Comparison of ENCODE assay signal across 9 cellular contexts in the genomic region with DNA sequence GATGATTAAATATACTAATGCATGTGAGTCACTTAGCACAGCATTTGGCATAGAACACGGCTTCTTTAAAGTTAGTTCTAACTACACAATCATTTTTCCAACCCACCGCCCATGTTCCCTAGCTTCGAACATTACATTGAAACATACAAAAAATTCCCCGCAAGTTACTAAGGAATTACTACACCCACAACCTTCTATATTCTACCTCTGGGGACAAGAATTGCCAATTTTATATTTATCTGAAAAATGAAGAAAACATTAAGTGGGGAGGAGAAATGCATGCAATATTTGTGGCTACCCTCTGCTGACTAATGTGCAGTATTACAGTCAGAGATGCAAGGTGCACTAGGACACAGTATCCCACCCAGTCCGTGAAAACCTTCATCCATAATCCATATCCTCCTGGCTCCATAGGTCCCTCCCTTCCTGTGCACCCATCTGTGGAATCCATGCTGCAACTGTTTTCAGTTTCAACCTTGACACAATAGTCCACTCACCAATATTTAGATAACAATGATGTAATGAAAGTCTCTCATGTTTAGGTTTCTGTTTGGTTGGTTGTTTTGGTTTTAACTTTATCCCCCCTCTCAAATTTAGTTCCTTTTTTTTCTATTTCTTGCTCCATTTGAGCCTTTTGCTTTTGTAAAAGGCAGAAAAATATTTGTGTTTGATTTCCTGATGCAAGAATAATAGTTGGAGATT. TPM values are rescaled to one million over a fixed set of nuclear protein-coding genes. Genes with fewer than 3 reads are reported as not detected.
A peak's percentile ranks its signal among the peaks of the same experiment; 100 is the strongest.
DNase-seq lines count a peak whose midpoint lies in the region; ATAC-seq and TF ChIP-seq lines count a peak whose summit lies in the region.
"Had no signal": no experiment of that assay in that cellular context is flagged by ENCODE, and none has a peak within 500 bp of the region (broad histone marks: within the 10 kb centered on the region; RNA-seq: fewer than 3 reads in every experiment).

No MANE protein-coding gene starts in this region.

- no peaks in the 10 kb centered on the region for H3K9me3 ChIP-seq in tibial artery

- intact Hi-C loops in tibial artery (cut with DNase I; ENCODE audit: low total_unique reads): loop anchor here (5.0 kb wide), 2 partner anchors 99 to 309 kb away; partner anchors contain the start of gene CCDC190
- intact Hi-C loops in sciatic nerve (cut with DNase I): no loop called here

- TF ChIP-seq CTCF in epithelial cell of proximal tubule (conservative IDR thresholded peaks at IDR 0.05; ENCODE audit: low read depth, low read length): peak; percentile 60
- peak; percentile 45 to 46 for TF ChIP-seq CTCF in tibial artery (IDR thresholded peaks at IDR 0.05)

- DNase-seq in NCI-H510A treated with DMSO at 0.1 percent for 48 hours (lab: John Stamatoyannopoulos, UW): peak; percentile 13
- no peak for DNase-seq in NCI-H510A (lab: John Stamatoyannopoulos, UW)
- DNase-seq in NCI-H774 (lab: John Stamatoyannopoulos, UW): peak; percentile 21
- DNase-seq in epithelial cell of proximal tubule (ENCODE audit: low read depth): no peak
- no peak for DNase-seq in tibial artery
- no peak for DNase-seq in sciatic nerve (ENCODE audit: low spot score)
- no peak for DNase-seq in iPS-NIHi7 (ENCODE audit: extremely low spot score)
- DNase-seq: CD8-positive, alpha-beta memory T cell had no signal

- H3K4me1 ChIP-seq in tibial artery: peaks cover 0 to 92% (median 40%) of the 10 kb centered on the region in 4 donors

- peak overlapping the region; percentile 60 to 85 for H3K27ac ChIP-seq in tibial artery

- H3K27me3 ChIP-seq in tibial artery: no peaks in the 10 kb centered on the region

- no peaks in the 10 kb centered on the region for H3K36me3 ChIP-seq in tibial artery

- ATAC-seq in sciatic nerve (no peak), GM21447 (IDR thresholded peaks at IDR 0.05; ENCODE audit: unreplicated experiment) (no peak)

- H3K4me3 ChIP-seq in epithelial cell of proximal tubule (ENCODE audit: low read depth, low read length): no peak overlapping the region
- peak overlapping the region in 1 of 2 donors; percentile 6 for H3K4me3 ChIP-seq in tibial artery

RNA-seq across cellular contexts. Expression of gene RGS5, which starts 31.6 kb away (rescaled TPM):
- total RNA-seq in epithelial cell of proximal tubule (0.36 and 1.4 TPM in 2 replicates), sciatic nerve (60.2 TPM)

Comparison
In these comparisons a context has a peak if more than half of its experiments do, and no peak if none do; other contexts are left out.
1. DNase-seq: peak in NCI-H510A treated with DMSO at 0.1 percent for 48 hours (single experiment) and NCI-H774 (single experiment); none in NCI-H510A (single experiment), epithelial cell of proximal tubule (single experiment), tibial artery (0 of 2), sciatic nerve (single experiment) and iPS-NIHi7 (single experiment).
2. RNA of gene RGS5, which starts 31.6 kb away (total RNA-seq): 60.2 TPM in sciatic nerve (single experiment); 0.36 to 1.4 TPM in epithelial cell of proximal tubule; every median in the first group is over 10 times any median in the second.